Comparison of ENCODE assay signal across 9 cellular contexts in genomic region chr1:94721240-94721639, GRCh38.
DNase-seq lines count a peak whose midpoint lies in the region; ATAC-seq and TF ChIP-seq lines count a peak whose summit lies in the region.
"Had no signal": no experiment of that assay in that cellular context is flagged by ENCODE, and none has a peak within 500 bp of the region (broad histone marks: within the 10 kb centered on the region; RNA-seq: fewer than 3 reads in every experiment).

No MANE protein-coding gene starts in this region.

- H3F3A ChIP-seq in SK-N-SH (replicated peaks; ENCODE audit: insufficient read depth): no peaks in the 10 kb centered on the region

- in situ Hi-C loops in GM13976 (cut with MboI; ENCODE audit: low sequenced_read_pairs, unreplicated experiment): no loop called here
- in situ Hi-C loops in KBM-7 (cut with MboI; ENCODE audit: low pct_unique_long_range_greater_than_20kb, low sequenced_read_pairs): no loop called here

- ATAC-seq in GM21576 (IDR thresholded peaks at IDR 0.05; ENCODE audit: unreplicated experiment) (peak; percentile 46), left lobe of liver (peak; percentile 24), foreskin keratinocyte (no peak)

- POLR2A ChIA-PET in SK-N-SH (lab: Yijun Ruan, JAX): no interaction called here

- TF ChIP-seq CTCF in GM13976 (IDR thresholded peaks at IDR 0.05; ENCODE audit: borderline replicate concordance, control extremely low read depth, extremely low read depth, insufficient read depth, missing control alignments) (no peak), SK-N-SH (IDR thresholded peaks at IDR 0.05) (no peak), foreskin keratinocyte (conservative IDR thresholded peaks at IDR 0.05) (no peak)

- no peaks in the 10 kb centered on the region for H3K9me2 ChIP-seq in SK-N-SH

- DNase-seq in GM13976 (ENCODE audit: low spot score): peak; percentile 65
- peak; percentile 92 for DNase-seq in KBM-7
- no peak for DNase-seq in left lobe of liver (ENCODE audit: low spot score)
- no peak for DNase-seq in NCI-H128 (lab: John Stamatoyannopoulos, UW; ENCODE audit: unreplicated experiment)
- DNase-seq in mesenteric fat pad (ENCODE audit: low spot score): no peak
- DNase-seq in SK-N-SH: no peak
- no peak for DNase-seq in foreskin keratinocyte
- DNase-seq: activated T-cell treated with anti-CD3 and anti-CD28 coated beads, Interleukin-2, amount 50 U/mL, for 48 hours had no signal

- H2AFZ ChIP-seq in SK-N-SH (ENCODE audit: low read depth): no peak overlapping the region

- no peak for TF ChIP-seq RAD21 in SK-N-SH (IDR thresholded peaks at IDR 0.05; ENCODE audit: low read length)

- no peak overlapping the region for H3K4me3 ChIP-seq in SK-N-SH (ENCODE audit: low read depth in 2 of 2, low read length in 1 of 2)

- H3K36me3 ChIP-seq in SK-N-SH (replicated peaks in 1 of 2; ENCODE audit: control insufficient read depth in 1 of 2, insufficient read depth in 2 of 2, low read length in 1 of 2): no peaks in the 10 kb centered on the region

- no peaks in the 10 kb centered on the region for H3K79me2 ChIP-seq in SK-N-SH (ENCODE audit: insufficient read depth)

- no peak for TF ChIP-seq EP300 in SK-N-SH (IDR thresholded peaks at IDR 0.05; ENCODE audit: borderline replicate concordance in 1 of 2, low read depth in 1 of 2, low read length in 1 of 2)

- no peak overlapping the region for H3K4me2 ChIP-seq in SK-N-SH

- 94% methylated on average over 7 of the region's 7 CpGs for WGBS in SK-N-SH (ENCODE audit: low lambda C conversion rate)

- no peaks in the 10 kb centered on the region for H4K20me1 ChIP-seq in SK-N-SH (ENCODE audit: insufficient read depth)

- CTCF ChIA-PET in SK-N-SH (lab: Yijun Ruan, JAX): interaction anchor here (0.6 to 1.0 kb wide), 2 partner anchors 85 to 135 kb away, joined by 3 read pairs; no protein-coding TSS in a partner anchor

- H3K27ac ChIP-seq in SK-N-SH (ENCODE audit: low read depth in 2 of 2, low read length in 1 of 2): no peak overlapping the region
- no peak overlapping the region for H3K27ac ChIP-seq in foreskin keratinocyte

- H3K27me3 ChIP-seq in SK-N-SH (ENCODE audit: insufficient read depth) (no peaks in the 10 kb centered on the region), foreskin keratinocyte (no peaks in the 10 kb centered on the region)

- H3K9ac ChIP-seq in SK-N-SH: no peak overlapping the region

- no peaks in the 10 kb centered on the region for H3K9me3 ChIP-seq in SK-N-SH

- H3K4me1 ChIP-seq in SK-N-SH (ENCODE audit: control insufficient read depth in 1 of 2, insufficient read depth in 2 of 2, low read depth in 1 of 2, low read length in 1 of 2) (no peaks in the 10 kb centered on the region; a peak in 1 of 4 replicates), foreskin keratinocyte (peaks cover 6% of the 10 kb centered on the region)

TF ChIP-seq in SK-N-SH, 30 proteins besides CTCF, POLR2A, EP300 and RAD21:
- TF ChIP-seq POLR2AphosphoS5 (IDR thresholded peaks at IDR 0.05; ENCODE audit: low read depth, low read length) (no peak), SIN3A (IDR thresholded peaks at IDR 0.05; ENCODE audit: borderline replicate concordance, low read depth, low read length) (no peak), USF1 (IDR thresholded peaks at IDR 0.05; ENCODE audit: borderline replicate concordance, low read depth) (no peak), FOXJ3 (CRISPR knock-in tag; IDR thresholded peaks at IDR 0.05) (no peak)

Comparison
In these comparisons a context has a peak if more than half of its experiments do, and no peak if none do; other contexts are left out.
1. DNase-seq: peak in GM13976 (single experiment) and KBM-7 (single experiment); none in left lobe of liver (single experiment), NCI-H128 (single experiment), mesenteric fat pad (single experiment), SK-N-SH (single experiment) and foreskin keratinocyte (0 of 2).